ENCODE assay signal across 8 cellular contexts in genomic region chr20:58888521-58889333, GRCh38. TPM values are rescaled to one million over a fixed set of nuclear protein-coding genes. Genes with fewer than 3 reads are reported as not detected.
DNase-seq lines count a peak whose midpoint lies in the region; ATAC-seq and TF ChIP-seq lines count a peak whose summit lies in the region.

No MANE protein-coding gene starts in this region.

- peak; percentile 100 for TF ChIP-seq POLR2A in GM10847 (IDR thresholded peaks at IDR 0.05; ENCODE audit: extremely low read depth, insufficient read length)
- peak; percentile 21 for TF ChIP-seq POLR2A in breast epithelium (IDR thresholded peaks at IDR 0.05)

- intact Hi-C loops in breast epithelium (cut with DNase I; ENCODE audit: low total_unique reads) = no loop called here

- TF ChIP-seq CTCF in VCaP (conservative IDR thresholded peaks at IDR 0.05) (no peak), breast epithelium (IDR thresholded peaks at IDR 0.05) (no peak)

- H3K36me3 ChIP-seq in breast epithelium = no peaks in the 10 kb centered on the region

- DNase-seq in NCI-H146 (lab: John Stamatoyannopoulos, UW) = peak; percentile 76
- peak; percentile 78 to 82 for DNase-seq in breast epithelium (ENCODE audit: low spot score in 2 of 2)
- peak; percentile 82 to 87 (median 87) for DNase-seq in immature natural killer cell
- peak; percentile 59 to 71 for DNase-seq in stimulated activated CD4-positive, alpha-beta T cell treated with anti-CD3 and anti-CD28 coated beads, Interleukin-12 subunit alpha, Interleukin-12 subunit beta, amount 100 ng/mL, for 24 hours (ENCODE audit: low read depth in 2 of 2)
- no peak for DNase-seq in SHP77 (lab: John Stamatoyannopoulos, UW)

- H3K4me1 Mint-ChIP-seq in immature natural killer cell = peaks cover 20 to 25% of the 10 kb centered on the region in 2 donors

- peak overlapping the region; percentile 79 to 87 (median 82) for H3K27ac Mint-ChIP-seq in immature natural killer cell

- no peaks in the 10 kb centered on the region for H3K9me3 Mint-ChIP-seq in immature natural killer cell

- H3K36me3 Mint-ChIP-seq in immature natural killer cell = no peaks in the 10 kb centered on the region

- H3K27me3 Mint-ChIP-seq in immature natural killer cell (ENCODE audit: low read depth in 3 of 3) = peaks cover 9 to 20% (median 11%) of the 10 kb centered on the region in 3 donors

- peaks cover 0 to 6% of the 10 kb centered on the region in 2 donors for H3K4me1 ChIP-seq in breast epithelium

- no peaks in the 10 kb centered on the region for H3K27me3 ChIP-seq in breast epithelium

- no peaks in the 10 kb centered on the region for H3K9me3 ChIP-seq in breast epithelium

- H3K27ac ChIP-seq in VCaP = peak overlapping the region; percentile 100
- peak overlapping the region; percentile 99 to 100 for H3K27ac ChIP-seq in breast epithelium

- H3K4me3 Mint-ChIP-seq in immature natural killer cell = peak overlapping the region; percentile 78 to 85 (median 81)

- ATAC-seq in HG02623 (IDR thresholded peaks at IDR 0.05; ENCODE audit: unreplicated experiment) = peak; percentile 29

- peak overlapping the region; percentile 81 to 96 (median 92) for H3K4me3 ChIP-seq in breast epithelium

RNA-seq across cellular contexts. Expression of gene GNAS, which starts 36.2 kb away (rescaled TPM):
- 100 to 1,000 TPM; 448 to 714 (median 570) TPM for total RNA-seq in breast epithelium
- 100 to 1,000 TPM in 2 of 3 donors, 10 to 100 TPM in 1; 70.1 to 127 (median 107) TPM for polyA plus RNA-seq in immature natural killer cell

RNA-seq across cellular contexts. Expression of gene GNAS-AS1, which starts 38.0 kb away (rescaled TPM):
- 1 to 10 TPM in 1 of 3 donors, under 1 TPM in 2; 0.48 to 1.5 (median 0.98) TPM for total RNA-seq in breast epithelium
- not detected for polyA plus RNA-seq in immature natural killer cell

Comparison
In these comparisons a context has a peak if more than half of its experiments do, and no peak if none do; other contexts are left out.
1. DNase-seq: peak in NCI-H146 (single experiment), breast epithelium (2 of 2), immature natural killer cell (3 of 3) and stimulated activated CD4-positive, alpha-beta T cell treated with anti-CD3 and anti-CD28 coated beads, Interleukin-12 subunit alpha, Interleukin-12 subunit beta, amount 100 ng/mL, for 24 hours (2 of 2); none in SHP77 (0 of 2).